ENCODE assay signal across 10 cellular contexts in genomic region chr10:88913157-88913556, GRCh38. TPM values are rescaled to one million over a fixed set of nuclear protein-coding genes. Genes with fewer than 3 reads are reported as not detected.
DNase-seq lines count a peak whose midpoint lies in the region; TF ChIP-seq lines count a peak whose summit lies in the region.
"Had no signal": no experiment of that assay in that cellular context is flagged by ENCODE, and none has a peak within 500 bp of the region (broad histone marks: within the 10 kb centered on the region; RNA-seq: fewer than 3 reads in every experiment).

No MANE protein-coding gene starts in this region.

- H3K4me1 ChIP-seq in uterus = no peaks in the 10 kb centered on the region

- H3K27me3 ChIP-seq in uterus = no peaks in the 10 kb centered on the region

- H3K36me3 ChIP-seq in uterus = no peaks in the 10 kb centered on the region

- no peak for TF ChIP-seq CTCF in uterus (IDR thresholded peaks at IDR 0.05)

- H3K9me3 ChIP-seq in uterus = no peaks in the 10 kb centered on the region

- intact Hi-C loops in uterus (cut with DNase I; ENCODE audit: low total_unique reads) = no loop called here

- DNase-seq in NCI-H2171 treated with DMSO at 0.1 percent for 48 hours (lab: John Stamatoyannopoulos, UW) = peak; percentile 2
- no peak for DNase-seq in NCI-H2171 (lab: John Stamatoyannopoulos, UW)
- DNase-seq in SHP77 treated with DMSO at 0.1 percent for 48 hours (lab: John Stamatoyannopoulos, UW) = peak; percentile 49
- peak; percentile 86 for DNase-seq in islet precursor cell
- no peak for DNase-seq in uterus
- DNase-seq in activated gamma-delta T cell treated with Interleukin-2 at 50 U/mL for 16 hours = no peak
- DNase-seq in dermis blood vessel endothelial cell = no peak
- no peak for DNase-seq in NOMO-1 (lab: John Stamatoyannopoulos, UW; ENCODE audit: unreplicated experiment in 2 of 2)
- DNase-seq: activated CD4-positive, alpha-beta T cell treated with anti-CD3 and anti-CD28 coated beads, Interleukin-2, amount 50 U/mL, for 1 hour; immature natural killer cell had no signal

- TF ChIP-seq POLR2A in uterus (IDR thresholded peaks at IDR 0.05) = no peak

- peak overlapping the region; percentile 18 to 35 for H3K27ac ChIP-seq in uterus

- no peak overlapping the region for H3K4me3 ChIP-seq in uterus

RNA-seq across cellular contexts. Expression of gene STAMBPL1, which starts 33.1 kb away (rescaled TPM):
- 10 to 100 TPM in 1 of 4 donors, 1 to 10 TPM in 3; 3.8 to 23.6 (median 6.5) TPM for total RNA-seq in uterus
- total RNA-seq in dermis blood vessel endothelial cell = 1.0 and 1.4 TPM in 2 replicates

RNA-seq across cellular contexts. Expression of gene ACTA2, which starts 39.4 kb away (rescaled TPM):
- total RNA-seq in uterus = 1,000 to 10,000 TPM; 2,685 to 5,347 (median 3,837) TPM
- total RNA-seq in dermis blood vessel endothelial cell = 13.1 and 25.5 TPM in 2 replicates

Comparison
In these comparisons a context has a peak if more than half of its experiments do, and no peak if none do; other contexts are left out.
1. DNase-seq: peak in NCI-H2171 treated with DMSO at 0.1 percent for 48 hours (single experiment), SHP77 treated with DMSO at 0.1 percent for 48 hours (single experiment) and islet precursor cell (single experiment); none in NCI-H2171 (single experiment), uterus (0 of 2), activated gamma-delta T cell treated with Interleukin-2 at 50 U/mL for 16 hours (single experiment), dermis blood vessel endothelial cell (single experiment) and NOMO-1 (0 of 2).
2. RNA of gene ACTA2, which starts 39.4 kb away (total RNA-seq): 2,685 to 5,347 TPM in uterus; 13.1 to 25.5 TPM in dermis blood vessel endothelial cell; every median in the first group is over 100 times any median in the second.